Comparison of ENCODE assay signal across 14 cellular contexts in the genomic region with DNA sequence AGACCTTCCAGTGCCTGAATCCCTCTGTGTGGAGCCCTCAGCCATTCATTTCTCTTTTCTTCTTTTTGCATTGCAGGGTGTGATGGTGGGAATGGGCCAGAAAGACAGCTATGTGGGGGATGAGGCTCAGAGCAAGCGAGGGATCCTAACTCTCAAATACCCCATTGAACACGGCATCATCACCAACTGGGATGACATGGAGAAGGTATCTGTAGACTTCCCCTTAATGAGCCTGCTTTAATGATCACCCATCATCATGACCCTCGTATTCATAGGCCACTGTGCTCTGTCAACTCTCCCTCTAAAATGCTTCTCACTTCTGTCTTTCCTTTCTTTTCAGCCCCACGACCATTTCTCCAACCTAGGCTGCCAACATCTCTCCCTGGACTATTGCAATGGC. TPM values are rescaled to one million over a fixed set of nuclear protein-coding genes. Genes with fewer than 3 reads are reported as not detected.
A peak's percentile ranks its signal among the peaks of the same experiment; 100 is the strongest.
DNase-seq lines count a peak whose midpoint lies in the region; FAIRE-seq and TF ChIP-seq lines count a peak whose summit lies in the region.
"Had no signal": no experiment of that assay in that cellular context is flagged by ENCODE, and none has a peak within 500 bp of the region (broad histone marks: within the 10 kb centered on the region; RNA-seq: fewer than 3 reads in every experiment).

No MANE protein-coding gene starts in this region.

- CTCF ChIA-PET in AG04450 (lab: Charles Lee): interaction anchor here (1.4 to 2.0 kb wide), 2 partner anchors 75 to 218 kb away, joined by 3 to 6 read pairs; no protein-coding TSS in a partner anchor

- H4K20me1 ChIP-seq in neural progenitor cell (ENCODE audit: low read depth): no peaks in the 10 kb centered on the region
- H4K20me1 ChIP-seq: BLaER1 treated with 17β-estradiol and CSF1 and Interleukin-3, amounts not matched to agents 10 nM and 100 nM had no signal

- no peaks in the 10 kb centered on the region for H3K27me3 ChIP-seq in AG04450 (ENCODE audit: control insufficient read depth, insufficient read depth, low read length)
- H3K27me3 ChIP-seq in bronchial epithelial cell (ENCODE audit: control insufficient read depth, insufficient read depth, low read length): no peaks in the 10 kb centered on the region
- H3K27me3 ChIP-seq in neural progenitor cell: no peaks in the 10 kb centered on the region
- H3K27me3 ChIP-seq in stomach smooth muscle (ENCODE audit: control insufficient read depth in 1 of 2, insufficient read depth in 2 of 2, low read length in 2 of 2): no peaks in the 10 kb centered on the region

- no peak overlapping the region for H3K27ac Mint-ChIP-seq in neural progenitor cell

- H3K9ac ChIP-seq in neural progenitor cell (no peak overlapping the region), stomach smooth muscle (ENCODE audit: low read length in 2 of 2) (peak overlapping the region; percentile 43 to 84)
- H3K9ac ChIP-seq: BLaER1 treated with 17β-estradiol and CSF1 and Interleukin-3, amounts not matched to agents 10 nM and 100 nM had no signal

- TF ChIP-seq CTCF in AG04450 (IDR thresholded peaks at IDR 0.05; ENCODE audit: low read depth, low read length): no peak
- no peak for TF ChIP-seq CTCF in bronchial epithelial cell (IDR thresholded peaks at IDR 0.05; ENCODE audit: insufficient read depth, low read length, severe bottlenecking)
- no peak for TF ChIP-seq CTCF in neural progenitor cell (IDR thresholded peaks at IDR 0.05)

- peaks cover 1% of the 10 kb centered on the region for H3K4me1 Mint-ChIP-seq in neural progenitor cell
- H3K4me1 Mint-ChIP-seq: CD4-positive, CD25-positive, alpha-beta regulatory T cell had no signal

- H3K4me1 ChIP-seq in neural progenitor cell (peaks cover 1% of the 10 kb centered on the region), stomach smooth muscle (ENCODE audit: control insufficient read depth, insufficient read depth, low read length) (peaks cover 41% of the 10 kb centered on the region)

- H3K79me2 ChIP-seq in neural progenitor cell (ENCODE audit: low read depth): no peaks in the 10 kb centered on the region

- FAIRE-seq in bronchial epithelial cell (lab: Jason Lieb, UNC): peak; percentile 50

- no peaks in the 10 kb centered on the region for H3K36me3 Mint-ChIP-seq in neural progenitor cell
- H3K36me3 Mint-ChIP-seq: CD4-positive, CD25-positive, alpha-beta regulatory T cell had no signal

- peaks cover 2% of the 10 kb centered on the region for H3K9me3 Mint-ChIP-seq in neural progenitor cell
- H3K9me3 Mint-ChIP-seq: CD4-positive, CD25-positive, alpha-beta regulatory T cell had no signal

- H3K9me3 ChIP-seq in AG04450 (ENCODE audit: control insufficient read depth, insufficient read depth, low read length): no peaks in the 10 kb centered on the region
- H3K9me3 ChIP-seq in neural progenitor cell (ENCODE audit: low read depth): no peaks in the 10 kb centered on the region
- no peaks in the 10 kb centered on the region for H3K9me3 ChIP-seq in stomach smooth muscle (ENCODE audit: control insufficient read depth in 2 of 2, low read length in 2 of 2)
- H3K9me3 ChIP-seq: BLaER1 treated with 17β-estradiol and CSF1 and Interleukin-3, amounts not matched to agents 10 nM and 100 nM had no signal

- H3K4me3 ChIP-seq in AG04450 (ENCODE audit: low read depth, low read length) (no peak overlapping the region), bronchial epithelial cell (ENCODE audit: low read depth, low read length) (no peak overlapping the region), neural progenitor cell (no peak overlapping the region), stomach smooth muscle (ENCODE audit: low read length in 2 of 2) (peak overlapping the region; percentile 10 to 35)
- H3K4me3 ChIP-seq: BLaER1 treated with 17β-estradiol and CSF1 and Interleukin-3, amounts not matched to agents 10 nM and 100 nM had no signal

- no peak overlapping the region for H3K4me3 Mint-ChIP-seq in neural progenitor cell
- H3K4me3 Mint-ChIP-seq: CD4-positive, CD25-positive, alpha-beta regulatory T cell had no signal

- no peaks in the 10 kb centered on the region for H3F3A ChIP-seq in neural progenitor cell (ENCODE audit: low read depth)

- H3K36me3 ChIP-seq in bronchial epithelial cell (ENCODE audit: control insufficient read depth, insufficient read depth, low read length) (no peaks in the 10 kb centered on the region), neural progenitor cell (no peaks in the 10 kb centered on the region), stomach smooth muscle (ENCODE audit: control insufficient read depth in 2 of 2, insufficient read depth in 2 of 2, low read length in 2 of 2) (peaks cover 51 to 59% of the 10 kb centered on the region in 2 donors)
- H3K36me3 ChIP-seq: BLaER1 treated with 17β-estradiol and CSF1 and Interleukin-3, amounts not matched to agents 10 nM and 100 nM had no signal

- DNase-seq in AG04450 (ENCODE audit: low read depth, low spot score): no peak
- DNase-seq in bronchial epithelial cell (ENCODE audit: low read depth): no peak
- DNase-seq in neural progenitor cell (ENCODE audit: low spot score): no peak
- no peak for DNase-seq in NCI-H128 (lab: John Stamatoyannopoulos, UW; ENCODE audit: unreplicated experiment)
- DNase-seq in COLO829 (ENCODE audit: low spot score): no peak
- DNase-seq in GF-D8 (lab: John Stamatoyannopoulos, UW): no peak
- DNase-seq: 8988T, DMS153, DMS79 treated with DMSO at 0.1 percent for 48 hours had no signal

- peaks cover 3% of the 10 kb centered on the region for H3K27me3 Mint-ChIP-seq in neural progenitor cell (ENCODE audit: insufficient read depth, low read depth)
- H3K27me3 Mint-ChIP-seq: CD4-positive, CD25-positive, alpha-beta regulatory T cell had no signal

- POLR2A ChIA-PET in AG04450 (lab: Yijun Ruan, JAX): no interaction called here

- peak overlapping the region; percentile 63 for H2AFZ ChIP-seq in neural progenitor cell (replicated peaks)

- H3K4me2 ChIP-seq in neural progenitor cell: no peak overlapping the region
- H3K4me2 ChIP-seq: BLaER1 treated with 17β-estradiol and CSF1 and Interleukin-3, amounts not matched to agents 10 nM and 100 nM had no signal

- H3K27ac ChIP-seq in AG04450 (ENCODE audit: low read depth, low read length) (peak overlapping the region; percentile 31), neural progenitor cell (no peak overlapping the region), stomach smooth muscle (ENCODE audit: low read length) (peak overlapping the region; percentile 100)
- H3K27ac ChIP-seq: BLaER1 treated with 17β-estradiol and CSF1 and Interleukin-3, amounts not matched to agents 10 nM and 100 nM; HL-60 had no signal

RNA-seq across cellular contexts. Expression of gene ACTG2, which starts 9.5 kb away (rescaled TPM):
- polyA plus RNA-seq in AG04450 (2011; rRNA removed): 641 and 956 TPM in 2 replicates
- polyA minus RNA-seq in AG04450 (2011; rRNA and poly(A)+ RNA removed): 1,663 and 2,074 TPM in 2 replicates
- total RNA-seq in bronchial epithelial cell: not detected in 2 replicates
- total RNA-seq in neural progenitor cell (ENCODE audit: low replicate concordance): 0.19 and 0.32 TPM in 2 replicates
- total RNA-seq: H4 had no signal

RNA-seq across cellular contexts. Expression of gene DGUOK, which starts 24.4 kb away (rescaled TPM):
- 101 TPM in 2 replicates for polyA plus RNA-seq in AG04450 (2011; rRNA removed)
- polyA minus RNA-seq in AG04450 (2011; rRNA and poly(A)+ RNA removed): 22.3 and 22.4 TPM in 2 replicates
- total RNA-seq in bronchial epithelial cell (39.3 and 40.8 TPM in 2 replicates), neural progenitor cell (ENCODE audit: low replicate concordance) (79.0 and 85.5 TPM in 2 replicates)

Comparison
In these comparisons a context has a peak if more than half of its experiments do, and no peak if none do; other contexts are left out.
1. H3K4me3 ChIP-seq: peak in stomach smooth muscle (2 of 2); none in AG04450 (single experiment), bronchial epithelial cell (single experiment) and neural progenitor cell (single experiment).